In the genomic region with DNA sequence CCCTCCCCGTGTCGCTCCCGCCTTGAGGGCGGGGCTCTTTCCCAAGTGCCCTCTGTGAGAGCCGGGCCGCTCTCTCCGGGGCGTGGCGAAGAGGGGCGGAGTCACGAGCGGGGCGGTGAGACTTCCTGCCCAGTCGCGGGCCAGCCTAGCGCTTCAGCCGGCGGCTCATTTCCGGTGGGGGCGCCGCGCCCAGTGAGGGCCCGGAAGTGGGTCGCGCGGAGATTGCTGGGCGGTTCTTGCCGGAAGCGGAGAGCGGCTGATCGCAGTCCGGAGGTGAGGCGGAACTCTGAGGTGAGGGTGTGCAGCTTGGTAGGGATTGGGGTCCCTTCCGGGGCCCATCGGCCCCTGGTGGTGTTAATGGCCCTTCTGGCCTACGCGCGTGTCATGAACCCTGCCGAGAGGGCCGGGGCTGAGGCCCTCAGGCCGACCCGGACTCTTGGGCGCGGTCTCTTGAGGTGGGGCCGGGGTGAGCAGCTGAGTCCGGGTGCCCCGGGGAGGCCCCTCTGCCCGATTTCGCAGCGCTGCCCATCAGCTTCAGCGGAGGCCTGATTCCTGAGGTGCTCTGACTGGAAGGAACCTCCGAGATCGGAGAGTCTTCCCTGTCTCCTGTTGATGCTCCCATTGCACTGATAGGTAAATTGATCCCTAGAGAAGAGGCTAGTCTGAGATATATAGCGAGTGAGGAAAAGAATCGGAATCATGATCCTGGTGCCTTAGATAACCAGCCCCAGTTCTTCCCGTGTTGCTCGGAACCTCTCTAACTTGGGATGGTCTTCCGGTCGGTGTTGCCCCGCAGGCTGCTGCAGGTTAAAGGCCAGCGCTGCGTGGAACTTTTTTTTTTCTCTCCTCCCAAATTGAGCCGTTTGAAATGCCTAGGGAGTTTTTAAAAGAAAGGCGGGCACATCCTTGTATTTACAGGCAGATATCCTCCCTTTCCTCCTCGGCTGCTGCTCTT, we compare ENCODE assay signal across 8 cellular contexts. TPM values are rescaled to one million over a fixed set of nuclear protein-coding genes. Genes with fewer than 3 reads are reported as not detected.
DNase-seq lines count a peak whose midpoint lies in the region; ATAC-seq and TF ChIP-seq lines count a peak whose summit lies in the region.

A gene with protein sequence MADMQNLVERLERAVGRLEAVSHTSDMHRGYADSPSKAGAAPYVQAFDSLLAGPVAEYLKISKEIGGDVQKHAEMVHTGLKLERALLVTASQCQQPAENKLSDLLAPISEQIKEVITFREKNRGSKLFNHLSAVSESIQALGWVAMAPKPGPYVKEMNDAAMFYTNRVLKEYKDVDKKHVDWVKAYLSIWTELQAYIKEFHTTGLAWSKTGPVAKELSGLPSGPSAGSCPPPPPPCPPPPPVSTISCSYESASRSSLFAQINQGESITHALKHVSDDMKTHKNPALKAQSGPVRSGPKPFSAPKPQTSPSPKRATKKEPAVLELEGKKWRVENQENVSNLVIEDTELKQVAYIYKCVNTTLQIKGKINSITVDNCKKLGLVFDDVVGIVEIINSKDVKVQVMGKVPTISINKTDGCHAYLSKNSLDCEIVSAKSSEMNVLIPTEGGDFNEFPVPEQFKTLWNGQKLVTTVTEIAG (plus strand): TSS at position 219 of the 955 bp plus-strand sequence. CDS start 18,618 bp downstream, outside the sequence.

- H3K27me3 ChIP-seq in BLaER1 treated with 17β-estradiol and CSF1 and Interleukin-3, amounts not matched to agents 10 nM and 100 nM, result no peaks in the 10 kb centered on the region
- no peaks in the 10 kb centered on the region for H3K27me3 ChIP-seq in left lung

- peak within 1 kb of the TSS; percentile 87 to 100 (median 94) for H3K4me2 ChIP-seq in BLaER1 treated with 17β-estradiol and CSF1 and Interleukin-3, amounts not matched to agents 10 nM and 100 nM

- no peak for TF ChIP-seq CTCF in left lung (IDR thresholded peaks at IDR 0.05)

- H3K9me3 ChIP-seq in BLaER1 treated with 17β-estradiol and CSF1 and Interleukin-3, amounts not matched to agents 10 nM and 100 nM (replicated peaks in 1 of 11), result no peaks in the 10 kb centered on the region
- no peaks in the 10 kb centered on the region for H3K9me3 ChIP-seq in left lung

- H3K4me3 ChIP-seq in BLaER1 treated with 17β-estradiol and CSF1 and Interleukin-3, amounts not matched to agents 10 nM and 100 nM, result peak within 1 kb of the TSS; percentile 70 to 100 (median 98)
- peak within 1 kb of the TSS; percentile 97 to 99 for H3K4me3 ChIP-seq in left lung

- peak within 1 kb of the TSS; percentile 92 to 98 (median 97) for H3K9ac ChIP-seq in BLaER1 treated with 17β-estradiol and CSF1 and Interleukin-3, amounts not matched to agents 10 nM and 100 nM

- peaks cover 39 to 48% (median 44%) of the 10 kb centered on the region in 11 experiments; a peak in 21 of 22 replicates for H4K20me1 ChIP-seq in BLaER1 treated with 17β-estradiol and CSF1 and Interleukin-3, amounts not matched to agents 10 nM and 100 nM

- H3K27ac ChIP-seq in BLaER1 treated with 17β-estradiol and CSF1 and Interleukin-3, amounts not matched to agents 10 nM and 100 nM, result peak within 1 kb of the TSS; percentile 93 to 99 (median 98)
- H3K27ac ChIP-seq in left lung, result peak within 1 kb of the TSS; percentile 99

- H3K4me3 Mint-ChIP-seq in dendritic cell treated with granulocyte-macrophage colony-stimulating factor and Interleukin-4, amounts not matched to agents 40 ng/mL and 50 ng/mL, for 4 days, result peak within 1 kb of the TSS; percentile 78

- no peaks in the 10 kb centered on the region for H3K9me3 Mint-ChIP-seq in dendritic cell treated with granulocyte-macrophage colony-stimulating factor and Interleukin-4, amounts not matched to agents 40 ng/mL and 50 ng/mL, for 4 days

- H3K4me1 Mint-ChIP-seq in dendritic cell treated with granulocyte-macrophage colony-stimulating factor and Interleukin-4, amounts not matched to agents 40 ng/mL and 50 ng/mL, for 4 days (ENCODE audit: low read depth), result peaks cover 70% of the 10 kb centered on the region

- intact Hi-C loops in dendritic cell treated with granulocyte-macrophage colony-stimulating factor and Interleukin-4, amounts not matched to agents 40 ng/mL and 50 ng/mL, for 4 days (cut with micrococcal nuclease), result loop anchor here (5.0 kb wide), 1 partner anchor 37 kb away; no protein-coding TSS in a partner anchor
- intact Hi-C loops in left lung (cut with DNase I), result no loop called here

- peaks cover 52% of the 10 kb centered on the region for H3K36me3 Mint-ChIP-seq in dendritic cell treated with granulocyte-macrophage colony-stimulating factor and Interleukin-4, amounts not matched to agents 40 ng/mL and 50 ng/mL, for 4 days (ENCODE audit: low read depth)

- ATAC-seq in GM19351 (IDR thresholded peaks at IDR 0.05; ENCODE audit: unreplicated experiment) (peak; percentile 73), HG03521 (IDR thresholded peaks at IDR 0.05; ENCODE audit: unreplicated experiment) (peak; percentile 87), left lung (peak; percentile 93)

- peak; percentile 100 for DNase-seq in NCI-H748 (lab: John Stamatoyannopoulos, UW; ENCODE audit: unreplicated experiment)
- DNase-seq in activated CD4-positive, alpha-beta T cell treated with anti-CD3 and anti-CD28 coated beads, Interleukin-2, amount 50 U/mL, for 4 hours, result peak; percentile 100
- peak; percentile 100 for DNase-seq in left lung
- peak; percentile 100 for DNase-seq in stimulated activated CD4-positive, alpha-beta T cell treated with anti-CD3 and anti-CD28 coated beads, Interleukin-4, amount 100 ng/mL, for 1 hour

- peak within 1 kb of the TSS; percentile 99 for H3K27ac Mint-ChIP-seq in dendritic cell treated with granulocyte-macrophage colony-stimulating factor and Interleukin-4, amounts not matched to agents 40 ng/mL and 50 ng/mL, for 4 days

- no peaks in the 10 kb centered on the region for H3K27me3 Mint-ChIP-seq in dendritic cell treated with granulocyte-macrophage colony-stimulating factor and Interleukin-4, amounts not matched to agents 40 ng/mL and 50 ng/mL, for 4 days

- H3K36me3 ChIP-seq in BLaER1 treated with 17β-estradiol and CSF1 and Interleukin-3, amounts not matched to agents 10 nM and 100 nM, result peaks cover 31 to 46% (median 40%) of the 10 kb centered on the region in 11 experiments
- peaks cover 0 to 13% of the 10 kb centered on the region in 2 donors for H3K36me3 ChIP-seq in left lung

- peaks cover 62 to 79% (median 74%) of the 10 kb centered on the region in 10 experiments for H3K4me1 ChIP-seq in BLaER1 treated with 17β-estradiol and CSF1 and Interleukin-3, amounts not matched to agents 10 nM and 100 nM
- peaks cover 43 to 77% of the 10 kb centered on the region in 2 donors for H3K4me1 ChIP-seq in left lung

RNA-seq across cellular contexts. Expression of the gene that starts here (rescaled TPM):
- 100 to 1,000 TPM; 366 to 501 TPM for total RNA-seq in left lung

Comparison
In these comparisons a context has a peak if more than half of its experiments do, and no peak if none do; other contexts are left out.
1. Peak in every context shown above with its lines: DNase-seq, ATAC-seq, H3K4me3 ChIP-seq and H3K27ac ChIP-seq.